ENCODE assay signal across 15 cellular contexts in genomic region chr14:77786148-77786547, GRCh38. TPM values are rescaled to one million over a fixed set of nuclear protein-coding genes. Genes with fewer than 3 reads are reported as not detected.
DNase-seq lines count a peak whose midpoint lies in the region; ATAC-seq, FAIRE-seq and TF ChIP-seq lines count a peak whose summit lies in the region.
"Had no signal": no experiment of that assay in that cellular context is flagged by ENCODE, and none has a peak within 500 bp of the region (broad histone marks: within the 10 kb centered on the region; RNA-seq: fewer than 3 reads in every experiment).

No MANE protein-coding gene starts in this region.

- no peak for TF ChIP-seq POLR2A in H1 (IDR thresholded peaks at IDR 0.05; ENCODE audit: control extremely low read depth in 1 of 2, low read depth in 2 of 2, low read length in 2 of 2)
- no peak for TF ChIP-seq POLR2A in thyroid gland (IDR thresholded peaks at IDR 0.05)

- no peak overlapping the region for H4K91ac ChIP-seq in H1 (replicated peaks; ENCODE audit: insufficient read length, low read length)

- H3K56ac ChIP-seq in H1 (replicated peaks; ENCODE audit: insufficient read length, low read depth, low read length): no peak overlapping the region

- CTCF ChIA-PET in H1 (lab: Charles Lee; ENCODE audit: partially characterized antibody): no interaction called here

- 0 out of 2 replicates have a peak overlapping the region, but pooled peaks have one; percentile 26 for H2AFZ ChIP-seq in H1 (ENCODE audit: low read length)

- 43% methylated on average over 4 of the region's 4 CpGs; no CpG with 5 or more reads in 1 of the 2 experiments for WGBS in H1 (ENCODE audit: extremely low coverage in 1 of 2, insufficient coverage in 1 of 2, insufficient read length in 1 of 2, insufficient replicate concordance in 2 of 2, low coverage in 1 of 2, low lambda C conversion rate in 2 of 2, missing lambda C conversion rate in 1 of 2), 2 experiments
- WGBS in psoas muscle, 3 donors: 30 to 38% (median 31%) methylated on average over 4 of the region's 4 CpGs
- WGBS in thyroid gland, 2 donors: 48 to 53% methylated on average over 4 of the region's 4 CpGs

- H3K4ac ChIP-seq in H1 (replicated peaks; ENCODE audit: insufficient read length, low read depth, low read length): no peak overlapping the region

- peak; percentile 33 for DNase-seq in ELF-1 (ENCODE audit: low read depth, low spot score)
- peak; percentile 82 for DNase-seq in NCI-H82 (lab: John Stamatoyannopoulos, UW)
- no peak for DNase-seq in H1 (ENCODE audit: low read depth in 1 of 2, low spot score in 2 of 2)
- no peak for DNase-seq in T-helper 2 cell treated with Interferon-gamma antibody and Interleukin-4, amounts not matched to agents 5 μg/mL and 100 μg/mL, for 36 hours (ENCODE audit: low spot score)
- no peak for DNase-seq in psoas muscle
- DNase-seq in thyroid gland: no peak
- no peak for DNase-seq in activated T-helper 2 cell treated with anti-CD3 and anti-CD28 coated beads, Interferon-gamma antibody, Interleukin-2, Interleukin-4, amounts not matched to agents 10 μg/mL and 5 μg/mL and 100 μg/mL, durations not matched to agents 14 hours and 24 hours and 36 hours (ENCODE audit: low spot score)
- DNase-seq: C1 segment of cervical spinal cord; Calu3; CD4-positive, alpha-beta T cell; DMS79 had no signal

- no peaks in the 10 kb centered on the region for H3K36me3 Mint-ChIP-seq in T-helper 2 cell treated with Interferon-gamma antibody and Interleukin-4, amounts not matched to agents 5 μg/mL and 100 μg/mL, for 36 hours (ENCODE audit: low read depth)
- H3K36me3 Mint-ChIP-seq in activated T-helper 2 cell treated with anti-CD3 and anti-CD28 coated beads, Interferon-gamma antibody, Interleukin-2, Interleukin-4, amounts not matched to agents 10 μg/mL and 5 μg/mL and 100 μg/mL, durations not matched to agents 14 hours and 24 hours and 36 hours (ENCODE audit: low read depth): no peaks in the 10 kb centered on the region

- H3K9me3 ChIP-seq in HUES48 (ENCODE audit: control insufficient read depth, insufficient read depth, low read length) (no peaks in the 10 kb centered on the region), H1 (ENCODE audit: insufficient read depth in 2 of 2, low read depth in 1 of 2, low read length in 1 of 2) (no peaks in the 10 kb centered on the region), psoas muscle (no peaks in the 10 kb centered on the region), thyroid gland (no peaks in the 10 kb centered on the region)

- H3K27me3 ChIP-seq in HUES48 (ENCODE audit: control insufficient read depth, insufficient read depth, low read length) (no peaks in the 10 kb centered on the region), H1 (replicated peaks in 1 of 4; ENCODE audit: control insufficient read depth in 3 of 4, extremely low read depth in 1 of 4, insufficient read depth in 3 of 4, low read length in 3 of 4) (no peaks in the 10 kb centered on the region), psoas muscle (ENCODE audit: insufficient read depth in 3 of 3, low read length in 2 of 3) (no peaks in the 10 kb centered on the region), thyroid gland (no peaks in the 10 kb centered on the region)

- no peaks in the 10 kb centered on the region for H3K79me1 ChIP-seq in H1 (ENCODE audit: low read depth, low read length)

- H3K18ac ChIP-seq in H1 (ENCODE audit: extremely low read depth, low read length): no peak overlapping the region

- H2BK5ac ChIP-seq in H1 (ENCODE audit: low read depth, low read length): no peak overlapping the region

- intact Hi-C loops in psoas muscle (cut with DNase I): no loop called here
- intact Hi-C loops in thyroid gland (cut with DNase I): no loop called here
- intact Hi-C loops in activated T-helper 2 cell treated with anti-CD3 and anti-CD28 coated beads, Interferon-gamma antibody, Interleukin-2, Interleukin-4, amounts not matched to agents 10 μg/mL and 5 μg/mL and 100 μg/mL, durations not matched to agents 14 hours and 24 hours and 36 hours (cut with micrococcal nuclease): no loop called here

- no peak for TF ChIP-seq EP300 in H1 (IDR thresholded peaks at IDR 0.05; ENCODE audit: borderline replicate concordance in 1 of 2, low read depth in 2 of 2, low read length in 2 of 2)

- H3K9ac ChIP-seq in HUES48 (ENCODE audit: low read depth, low read length) (no peak overlapping the region), H1 (replicated peaks in 1 of 4; ENCODE audit: extremely low read depth in 1 of 4, low read depth in 3 of 4, low read length in 3 of 4) (no peak overlapping the region)

- H3K4me2 ChIP-seq in H1 (ENCODE audit: insufficient read depth in 1 of 2, low read depth in 2 of 2, low read length in 2 of 2): 0 out of 4 replicates have a peak overlapping the region, but pooled peaks of 1 of the 2 experiments have one; percentile 11

- POLR2A ChIA-PET in H1 (lab: Charles Lee; ENCODE audit: partially characterized antibody): no interaction called here

- H4K20me1 ChIP-seq in H1 (replicated peaks in 1 of 2; ENCODE audit: control insufficient read depth in 1 of 2, insufficient read depth in 2 of 2, low read length in 2 of 2): no peaks in the 10 kb centered on the region

- H3K14ac ChIP-seq in H1 (ENCODE audit: insufficient read length): no peak overlapping the region

- no peaks in the 10 kb centered on the region for H3K79me2 ChIP-seq in H1 (ENCODE audit: control insufficient read depth in 1 of 2, insufficient read depth in 2 of 2, low read length in 2 of 2)

- H3K27ac Mint-ChIP-seq in T-helper 2 cell treated with Interferon-gamma antibody and Interleukin-4, amounts not matched to agents 5 μg/mL and 100 μg/mL, for 36 hours: no peak overlapping the region
- no peak overlapping the region for H3K27ac Mint-ChIP-seq in activated T-helper 2 cell treated with anti-CD3 and anti-CD28 coated beads, Interferon-gamma antibody, Interleukin-2, Interleukin-4, amounts not matched to agents 10 μg/mL and 5 μg/mL and 100 μg/mL, durations not matched to agents 14 hours and 24 hours and 36 hours
- H3K27ac Mint-ChIP-seq: B cell; CD4-positive, alpha-beta T cell had no signal

- H3K4me3 ChIP-seq in HUES48 (ENCODE audit: low read depth, low read length) (no peak overlapping the region), H1 (ENCODE audit: extremely low read depth in 1 of 4, insufficient read depth in 2 of 4, low read depth in 3 of 4, low read length in 4 of 4) (no peak overlapping the region), psoas muscle (no peak overlapping the region), thyroid gland (replicated peaks in 1 of 3) (no peak overlapping the region)

- no peaks in the 10 kb centered on the region for H3K4me1 Mint-ChIP-seq in T-helper 2 cell treated with Interferon-gamma antibody and Interleukin-4, amounts not matched to agents 5 μg/mL and 100 μg/mL, for 36 hours (ENCODE audit: low read depth)
- no peaks in the 10 kb centered on the region for H3K4me1 Mint-ChIP-seq in activated T-helper 2 cell treated with anti-CD3 and anti-CD28 coated beads, Interferon-gamma antibody, Interleukin-2, Interleukin-4, amounts not matched to agents 10 μg/mL and 5 μg/mL and 100 μg/mL, durations not matched to agents 14 hours and 24 hours and 36 hours (ENCODE audit: low read depth)
- H3K4me1 Mint-ChIP-seq: B cell had no signal

- no peak overlapping the region for H2AK5ac ChIP-seq in H1 (ENCODE audit: low read depth, low read length)

- no peak overlapping the region for H3K23ac ChIP-seq in H1 (ENCODE audit: insufficient read length)

- H2BK12ac ChIP-seq in H1 (ENCODE audit: low read depth, low read length): no peak overlapping the region

- H2BK20ac ChIP-seq in H1 (ENCODE audit: low read length): no peak overlapping the region

- H4K5ac ChIP-seq in H1 (ENCODE audit: insufficient read length, low read depth, low read length): no peak overlapping the region

- H3K23me2 ChIP-seq in H1 (ENCODE audit: low read depth, low read length): no peaks in the 10 kb centered on the region; the same call in 1 of the 2 replicates

- H3K4me1 ChIP-seq in HUES48 (ENCODE audit: control insufficient read depth, insufficient read depth, low read length) (peaks cover 16% of the 10 kb centered on the region), H1 (replicated peaks in 1 of 4; ENCODE audit: control insufficient read depth in 3 of 4, insufficient read depth in 4 of 4, low read length in 3 of 4) (peaks cover 0 to 6% (median 1%) of the 10 kb centered on the region in 4 experiments; a peak in 2 of 7 replicates), psoas muscle (no peaks in the 10 kb centered on the region), thyroid gland (no peaks in the 10 kb centered on the region)

- no peak overlapping the region for H2BK15ac ChIP-seq in H1 (ENCODE audit: low read length)

- no peak overlapping the region for H2BK120ac ChIP-seq in H1 (replicated peaks; ENCODE audit: low read depth, low read length)

- no peak overlapping the region for H3K4me3 Mint-ChIP-seq in T-helper 2 cell treated with Interferon-gamma antibody and Interleukin-4, amounts not matched to agents 5 μg/mL and 100 μg/mL, for 36 hours
- H3K4me3 Mint-ChIP-seq in activated T-helper 2 cell treated with anti-CD3 and anti-CD28 coated beads, Interferon-gamma antibody, Interleukin-2, Interleukin-4, amounts not matched to agents 10 μg/mL and 5 μg/mL and 100 μg/mL, durations not matched to agents 14 hours and 24 hours and 36 hours (ENCODE audit: low read depth): no peak overlapping the region
- H3K4me3 Mint-ChIP-seq: B cell; CD4-positive, alpha-beta T cell had no signal

- TF ChIP-seq CTCF in H1 (IDR thresholded peaks at IDR 0.05; ENCODE audit: control extremely low read depth in 1 of 3, insufficient read depth in 1 of 3, low read depth in 1 of 3, low read length in 3 of 3) (no peak), psoas muscle (IDR thresholded peaks at IDR 0.05) (no peak), thyroid gland (IDR thresholded peaks at IDR 0.05) (no peak)

- no peak for TF ChIP-seq RAD21 in H1 (IDR thresholded peaks at IDR 0.05 in 1 of 2, conservative IDR thresholded peaks at IDR 0.05 in 1 of 2; ENCODE audit: low read depth in 2 of 2, low read length in 2 of 2)

- no peak overlapping the region for H4K8ac ChIP-seq in H1 (ENCODE audit: extremely low read depth, insufficient read depth, low read length)

- H3K36me3 ChIP-seq in HUES48 (ENCODE audit: control insufficient read depth, insufficient read depth, low read length) (no peaks in the 10 kb centered on the region), H1 (ENCODE audit: control insufficient read depth in 2 of 4, insufficient read depth in 4 of 4, low read length in 3 of 4) (no peaks in the 10 kb centered on the region), psoas muscle (ENCODE audit: insufficient read depth in 1 of 2, low read depth in 1 of 2) (no peaks in the 10 kb centered on the region), thyroid gland (no peaks in the 10 kb centered on the region)

- H3K9me3 Mint-ChIP-seq in T-helper 2 cell treated with Interferon-gamma antibody and Interleukin-4, amounts not matched to agents 5 μg/mL and 100 μg/mL, for 36 hours: no peaks in the 10 kb centered on the region
- H3K9me3 Mint-ChIP-seq in activated T-helper 2 cell treated with anti-CD3 and anti-CD28 coated beads, Interferon-gamma antibody, Interleukin-2, Interleukin-4, amounts not matched to agents 10 μg/mL and 5 μg/mL and 100 μg/mL, durations not matched to agents 14 hours and 24 hours and 36 hours: no peaks in the 10 kb centered on the region
- H3K9me3 Mint-ChIP-seq: CD4-positive, alpha-beta T cell had no signal

- ATAC-seq in psoas muscle: no peak

- no peak for FAIRE-seq in H1 (lab: Jason Lieb, UNC)
- FAIRE-seq: G401.6, GM12892 had no signal

- H3K27ac ChIP-seq in HUES48 (ENCODE audit: low read depth, low read length) (peak overlapping the region; percentile 64), H1 (ENCODE audit: low read depth, low read length) (no peak overlapping the region), psoas muscle (no peak overlapping the region), thyroid gland (no peak overlapping the region)

- H3K27me3 Mint-ChIP-seq in T-helper 2 cell treated with Interferon-gamma antibody and Interleukin-4, amounts not matched to agents 5 μg/mL and 100 μg/mL, for 36 hours (ENCODE audit: low read depth): peaks cover 8% of the 10 kb centered on the region
- H3K27me3 Mint-ChIP-seq in activated T-helper 2 cell treated with anti-CD3 and anti-CD28 coated beads, Interferon-gamma antibody, Interleukin-2, Interleukin-4, amounts not matched to agents 10 μg/mL and 5 μg/mL and 100 μg/mL, durations not matched to agents 14 hours and 24 hours and 36 hours (ENCODE audit: low read depth): peaks cover 10% of the 10 kb centered on the region

RNA-seq across cellular contexts. Expression of gene ADCK1, which starts 13.8 kb away (rescaled TPM):
- 11.0 and 11.5 TPM in 2 replicates for total RNA-seq in H1 (2021; fragmentation: NEBNext Ultra II Directional; extraction: Animal tissue kit (Norgen Biotek cat#: 25700))
- polyA plus RNA-seq in H1 (2011; rRNA removed): 16.8 and 23.0 TPM in 2 replicates
- polyA plus RNA-seq in H1 (2011; cell fraction: cytosol; rRNA removed): 15.5 TPM
- polyA plus RNA-seq in H1 (2011; cell fraction: nucleus; rRNA removed): 31.9 TPM
- polyA plus RNA-seq in H1 (2012, experiment 1 of 2): 10.5 to 17.5 TPM (median 13.8 TPM) in 4 replicates
- polyA plus RNA-seq in H1 (2012, experiment 2 of 2): 11.5 TPM
- 8.7 TPM for polyA plus RNA-seq in H1 (2013, experiment 1 of 2)
- 9.3 TPM for polyA plus RNA-seq in H1 (2013, experiment 2 of 2)
- polyA minus RNA-seq in H1 (2011; rRNA and poly(A)+ RNA removed): 17.4 and 18.0 TPM in 2 replicates
- polyA minus RNA-seq in H1 (2011; cell fraction: cytosol; rRNA and poly(A)+ RNA removed): 7.6 TPM
- polyA minus RNA-seq in H1 (2011; cell fraction: nucleus; rRNA and poly(A)+ RNA removed): 13.1 TPM
- total RNA-seq in psoas muscle: 1 to 10 TPM; 3.8 to 6.6 (median 5.4) TPM
- 1 to 10 TPM; 7.2 to 9.1 (median 8.9) TPM for polyA plus RNA-seq in psoas muscle
- total RNA-seq in thyroid gland: 10 to 100 TPM in 3 of 4 donors, 1 to 10 TPM in 1; 4.0 to 13.5 (median 12.1) TPM
- total RNA-seq in activated T-helper 2 cell treated with anti-CD3 and anti-CD28 coated beads, Interferon-gamma antibody, Interleukin-2, Interleukin-4, amounts not matched to agents 10 μg/mL and 5 μg/mL and 100 μg/mL, durations not matched to agents 14 hours and 24 hours and 36 hours: 4.1 and 5.2 TPM in 2 replicates

RNA-seq across cellular contexts. Expression of gene SNW1, which starts 25.2 kb away (rescaled TPM):
- 79.2 and 88.8 TPM in 2 replicates for total RNA-seq in H1 (2021; fragmentation: NEBNext Ultra II Directional; extraction: Animal tissue kit (Norgen Biotek cat#: 25700))
- 7.3 and 13.2 TPM in 2 replicates for polyA plus RNA-seq in H1 (2011; rRNA removed)
- 26.9 TPM for polyA plus RNA-seq in H1 (2011; cell fraction: cytosol; rRNA removed)
- polyA plus RNA-seq in H1 (2011; cell fraction: nucleus; rRNA removed): 13.8 TPM
- 47.1 to 108 TPM (median 53.4 TPM) in 4 replicates for polyA plus RNA-seq in H1 (2012, experiment 1 of 2)
- 13.5 TPM for polyA plus RNA-seq in H1 (2012, experiment 2 of 2)
- 83.4 TPM for polyA plus RNA-seq in H1 (2013, experiment 1 of 2)
- 83.0 TPM for polyA plus RNA-seq in H1 (2013, experiment 2 of 2)
- 31.7 and 35.0 TPM in 2 replicates for polyA minus RNA-seq in H1 (2011; rRNA and poly(A)+ RNA removed)
- polyA minus RNA-seq in H1 (2011; cell fraction: cytosol; rRNA and poly(A)+ RNA removed): 19.2 TPM
- 25.2 TPM for polyA minus RNA-seq in H1 (2011; cell fraction: nucleus; rRNA and poly(A)+ RNA removed)
- 10 to 100 TPM; 50.4 to 95.0 (median 66.4) TPM for total RNA-seq in psoas muscle
- polyA plus RNA-seq in psoas muscle: 10 to 100 TPM; 49.2 to 83.7 (median 60.3) TPM
- 10 to 100 TPM; 53.9 to 85.5 (median 67.8) TPM for total RNA-seq in thyroid gland
- 101 and 114 TPM in 2 replicates for total RNA-seq in activated T-helper 2 cell treated with anti-CD3 and anti-CD28 coated beads, Interferon-gamma antibody, Interleukin-2, Interleukin-4, amounts not matched to agents 10 μg/mL and 5 μg/mL and 100 μg/mL, durations not matched to agents 14 hours and 24 hours and 36 hours

Comparison
In these comparisons a context has a peak if more than half of its experiments do, and no peak if none do; other contexts are left out.
1. DNase-seq: peak in ELF-1 (single experiment) and NCI-H82 (single experiment); none in H1 (0 of 2), T-helper 2 cell treated with Interferon-gamma antibody and Interleukin-4, amounts not matched to agents 5 μg/mL and 100 μg/mL, for 36 hours (single experiment), psoas muscle (0 of 2), thyroid gland (0 of 2) and activated T-helper 2 cell treated with anti-CD3 and anti-CD28 coated beads, Interferon-gamma antibody, Interleukin-2, Interleukin-4, amounts not matched to agents 10 μg/mL and 5 μg/mL and 100 μg/mL, durations not matched to agents 14 hours and 24 hours and 36 hours (single experiment).